29 cellular contexts compared by ENCODE assay signal in genomic region chr3:53139833-53140574, GRCh38. TPM values are rescaled to one million over a fixed set of nuclear protein-coding genes. Genes with fewer than 3 reads are reported as not detected.
DNase-seq lines count a peak whose midpoint lies in the region; ATAC-seq and TF ChIP-seq lines count a peak whose summit lies in the region.
"Had no signal": no experiment of that assay in that cellular context is flagged by ENCODE, and none has a peak within 500 bp of the region (broad histone marks: within the 10 kb centered on the region; RNA-seq: fewer than 3 reads in every experiment).

No MANE protein-coding gene starts in this region.

- peak overlapping the region in 1 of 2 experiments; percentile 28 for H3K14ac ChIP-seq in mesenchymal stem cell (ENCODE audit: low read length in 2 of 2)

- no peak overlapping the region for H2BK15ac ChIP-seq in mesenchymal stem cell (ENCODE audit: low read depth, poor library complexity, severe bottlenecking)

- TF ChIP-seq CTCF in natural killer cell (IDR thresholded peaks at IDR 0.05) (no peak), VCaP (conservative IDR thresholded peaks at IDR 0.05) (no peak)

- H3K36me3 ChIP-seq in mesenchymal stem cell (ENCODE audit: control insufficient read depth in 1 of 2, insufficient read depth in 2 of 2, low read depth in 1 of 2, low read length in 2 of 2) = no peaks in the 10 kb centered on the region
- H3K36me3 ChIP-seq: ascending aorta, HAP-1, heart right ventricle, pancreas, right atrium auricular region had no signal

- no peak overlapping the region for H3K18ac ChIP-seq in mesenchymal stem cell (ENCODE audit: low read depth in 1 of 2, low read length in 2 of 2)

- DNase-seq in natural killer cell treated with Interleukin-12 subunit alpha and Interleukin-12 subunit beta and Interleukin-15 and Interleukin-18, amount 100 ng/mL, for 72 hours (ENCODE audit: low spot score) = peak; percentile 3
- no peak for DNase-seq in natural killer cell
- no peak for DNase-seq in mesenchymal stem cell
- DNase-seq in activated naive CD8-positive, alpha-beta T cell treated with anti-CD3 and anti-CD28 coated beads for 36 hours = no peak
- DNase-seq in stimulated activated effector memory CD8-positive, alpha-beta T cell treated with anti-CD3 and anti-CD28 coated beads, Interleukin-12 subunit alpha, Interleukin-12 subunit beta, amount 100 ng/mL, for 72 hours (ENCODE audit: low spot score in 2 of 2) = no peak
- no peak for DNase-seq in cerebellum (ENCODE audit: low spot score)
- DNase-seq: activated CD4-positive, alpha-beta T cell treated with anti-CD3 and anti-CD28 coated beads, Interleukin-2, amount 10 ng/mL, durations not matched to agents 24 days and 14 days; activated effector memory CD4-positive, alpha-beta T cell treated with Interleukin-2 at 50 U/mL for 16 hours; activated T-cell treated with anti-CD3 and anti-CD28 coated beads, Interleukin-2, amount 50 U/mL, for 1 hour; CD4-positive, alpha-beta T cell; DND-41; heart right ventricle; kidney; left ventricle myocardium superior; naive B cell; NCI-H1436; NCI-H2081; NCI-H526; pancreas; SHP77 treated with DMSO at 0.1 percent for 48 hours; small intestine; stimulated activated naive CD4-positive, alpha-beta T cell treated with Interleukin-2 at 50 U/mL for 16 hours had no signal

- H3K27me3 Mint-ChIP-seq in natural killer cell treated with Interleukin-12 subunit alpha and Interleukin-12 subunit beta and Interleukin-15 and Interleukin-18, amount 100 ng/mL, for 72 hours = no peaks in the 10 kb centered on the region
- no peaks in the 10 kb centered on the region for H3K27me3 Mint-ChIP-seq in natural killer cell (ENCODE audit: low read depth in 2 of 2)
- H3K27me3 Mint-ChIP-seq in activated naive CD8-positive, alpha-beta T cell treated with anti-CD3 and anti-CD28 coated beads for 36 hours = no peaks in the 10 kb centered on the region
- H3K27me3 Mint-ChIP-seq: activated CD4-positive, alpha-beta T cell treated with anti-CD3 and anti-CD28 coated beads, Interleukin-2, amount 10 ng/mL, durations not matched to agents 24 days and 14 days; CD4-positive, alpha-beta T cell; naive B cell had no signal

- H3K4me1 Mint-ChIP-seq in natural killer cell treated with Interleukin-12 subunit alpha and Interleukin-12 subunit beta and Interleukin-15 and Interleukin-18, amount 100 ng/mL, for 72 hours (ENCODE audit: low read depth in 2 of 2) = peaks cover 5 to 7% of the 10 kb centered on the region in 2 donors
- no peaks in the 10 kb centered on the region for H3K4me1 Mint-ChIP-seq in natural killer cell
- no peaks in the 10 kb centered on the region for H3K4me1 Mint-ChIP-seq in activated naive CD8-positive, alpha-beta T cell treated with anti-CD3 and anti-CD28 coated beads for 36 hours
- H3K4me1 Mint-ChIP-seq in stimulated activated effector memory CD8-positive, alpha-beta T cell treated with anti-CD3 and anti-CD28 coated beads, Interleukin-12 subunit alpha, Interleukin-12 subunit beta, amount 100 ng/mL, for 72 hours = no peaks in the 10 kb centered on the region

- H3K4me3 ChIP-seq in mesenchymal stem cell (ENCODE audit: insufficient read depth in 1 of 2, low read depth in 1 of 2, low read length in 2 of 2) = no peak overlapping the region
- H3K4me3 ChIP-seq: ascending aorta, HAP-1, heart right ventricle, pancreas, right atrium auricular region had no signal

- no peaks in the 10 kb centered on the region for H3K36me3 Mint-ChIP-seq in natural killer cell treated with Interleukin-12 subunit alpha and Interleukin-12 subunit beta and Interleukin-15 and Interleukin-18, amount 100 ng/mL, for 72 hours
- no peaks in the 10 kb centered on the region for H3K36me3 Mint-ChIP-seq in natural killer cell
- no peaks in the 10 kb centered on the region for H3K36me3 Mint-ChIP-seq in activated naive CD8-positive, alpha-beta T cell treated with anti-CD3 and anti-CD28 coated beads for 36 hours
- no peaks in the 10 kb centered on the region for H3K36me3 Mint-ChIP-seq in stimulated activated effector memory CD8-positive, alpha-beta T cell treated with anti-CD3 and anti-CD28 coated beads, Interleukin-12 subunit alpha, Interleukin-12 subunit beta, amount 100 ng/mL, for 72 hours
- H3K36me3 Mint-ChIP-seq: naive B cell, WTC11 had no signal

- intact Hi-C loops in natural killer cell (cut with micrococcal nuclease) = no loop called here

- WGBS in mesenchymal stem cell = 73% methylated on average over 5 of the region's 6 CpGs

- no peak overlapping the region for H2BK12ac ChIP-seq in mesenchymal stem cell (ENCODE audit: low read length in 2 of 2)

- peaks cover 2% of the 10 kb centered on the region for H3K4me1 ChIP-seq in mesenchymal stem cell (ENCODE audit: control insufficient read depth, insufficient read depth, low read depth, low read length)
- H3K4me1 ChIP-seq: HAP-1 had no signal

- no peak overlapping the region for H2BK5ac ChIP-seq in mesenchymal stem cell (ENCODE audit: low read depth, low read length, poor library complexity, severe bottlenecking)

- no peak overlapping the region for H3K4me3 Mint-ChIP-seq in natural killer cell treated with Interleukin-12 subunit alpha and Interleukin-12 subunit beta and Interleukin-15 and Interleukin-18, amount 100 ng/mL, for 72 hours
- no peak overlapping the region for H3K4me3 Mint-ChIP-seq in natural killer cell
- no peak overlapping the region for H3K4me3 Mint-ChIP-seq in activated naive CD8-positive, alpha-beta T cell treated with anti-CD3 and anti-CD28 coated beads for 36 hours
- H3K4me3 Mint-ChIP-seq in stimulated activated effector memory CD8-positive, alpha-beta T cell treated with anti-CD3 and anti-CD28 coated beads, Interleukin-12 subunit alpha, Interleukin-12 subunit beta, amount 100 ng/mL, for 72 hours = no peak overlapping the region
- H3K4me3 Mint-ChIP-seq: activated CD4-positive, alpha-beta T cell treated with anti-CD3 and anti-CD28 coated beads, Interleukin-2, amount 10 ng/mL, durations not matched to agents 24 days and 14 days; CD4-positive, alpha-beta T cell; naive B cell; T-helper 2 cell treated with Interferon-gamma antibody and Interleukin-4, amounts not matched to agents 5 μg/mL and 100 μg/mL, for 36 hours; WTC11 had no signal

- H2AK5ac ChIP-seq in mesenchymal stem cell (ENCODE audit: low read length, severe bottlenecking) = no peak overlapping the region

- no peak overlapping the region for H3K4ac ChIP-seq in mesenchymal stem cell (ENCODE audit: low read depth in 1 of 2, low read length in 2 of 2)

- no peak overlapping the region for H4K91ac ChIP-seq in mesenchymal stem cell (ENCODE audit: low read length)

- no peak overlapping the region for H2BK120ac ChIP-seq in mesenchymal stem cell (ENCODE audit: low read depth, low read length)

- no peaks in the 10 kb centered on the region for H3K27me3 ChIP-seq in mesenchymal stem cell (ENCODE audit: control insufficient read depth in 1 of 2, insufficient read depth in 1 of 2, low read length in 2 of 2)
- H3K27me3 ChIP-seq: ascending aorta, heart right ventricle, pancreas, right atrium auricular region had no signal

- no peaks in the 10 kb centered on the region for H3K79me1 ChIP-seq in mesenchymal stem cell (replicated peaks; ENCODE audit: low read length, poor library complexity, severe bottlenecking)

- no peak for ATAC-seq in natural killer cell treated with Interleukin-12 subunit alpha and Interleukin-12 subunit beta and Interleukin-15 and Interleukin-18, amount 100 ng/mL, for 72 hours
- ATAC-seq in natural killer cell (no peak), GM21526 (IDR thresholded peaks at IDR 0.05; ENCODE audit: low FRiP score, unreplicated experiment) (no peak)
- ATAC-seq in stimulated activated effector memory CD8-positive, alpha-beta T cell treated with anti-CD3 and anti-CD28 coated beads, Interleukin-12 subunit alpha, Interleukin-12 subunit beta, amount 100 ng/mL, for 72 hours = no peak
- ATAC-seq: WTC11 had no signal

- no peak overlapping the region for H3K23ac ChIP-seq in mesenchymal stem cell (ENCODE audit: low read length in 2 of 2)

- no peaks in the 10 kb centered on the region for H3K9me3 ChIP-seq in mesenchymal stem cell (ENCODE audit: control insufficient read depth, low read length)
- H3K9me3 ChIP-seq: ascending aorta, HAP-1, heart right ventricle, pancreas, right atrium auricular region had no signal

- H3K9me3 Mint-ChIP-seq in natural killer cell treated with Interleukin-12 subunit alpha and Interleukin-12 subunit beta and Interleukin-15 and Interleukin-18, amount 100 ng/mL, for 72 hours = no peaks in the 10 kb centered on the region
- no peaks in the 10 kb centered on the region for H3K9me3 Mint-ChIP-seq in natural killer cell
- H3K9me3 Mint-ChIP-seq in activated naive CD8-positive, alpha-beta T cell treated with anti-CD3 and anti-CD28 coated beads for 36 hours = no peaks in the 10 kb centered on the region
- no peaks in the 10 kb centered on the region for H3K9me3 Mint-ChIP-seq in stimulated activated effector memory CD8-positive, alpha-beta T cell treated with anti-CD3 and anti-CD28 coated beads, Interleukin-12 subunit alpha, Interleukin-12 subunit beta, amount 100 ng/mL, for 72 hours
- H3K9me3 Mint-ChIP-seq: activated CD4-positive, alpha-beta T cell treated with anti-CD3 and anti-CD28 coated beads, Interleukin-2, amount 10 ng/mL, durations not matched to agents 24 days and 14 days; CD4-positive, alpha-beta T cell; naive B cell; T-helper 2 cell treated with Interferon-gamma antibody and Interleukin-4, amounts not matched to agents 5 μg/mL and 100 μg/mL, for 36 hours; WTC11 had no signal

- no peak overlapping the region for H3K9ac ChIP-seq in mesenchymal stem cell (ENCODE audit: low read length)

- H2AFZ ChIP-seq in mesenchymal stem cell (ENCODE audit: low read depth, low read length) = no peak overlapping the region

- peak overlapping the region; percentile 27 for H4K8ac ChIP-seq in mesenchymal stem cell (ENCODE audit: low read length)

- H3K4me2 ChIP-seq in mesenchymal stem cell (ENCODE audit: low read length, poor library complexity, severe bottlenecking) = no peak overlapping the region

- peak overlapping the region; percentile 99 for H3K27ac ChIP-seq in VCaP
- H3K27ac ChIP-seq in mesenchymal stem cell (ENCODE audit: low read length, poor library complexity, severe bottlenecking) = no peak overlapping the region
- H3K27ac ChIP-seq: ascending aorta, pancreas, right atrium auricular region had no signal

- no peak overlapping the region for H3K27ac Mint-ChIP-seq in natural killer cell treated with Interleukin-12 subunit alpha and Interleukin-12 subunit beta and Interleukin-15 and Interleukin-18, amount 100 ng/mL, for 72 hours
- H3K27ac Mint-ChIP-seq in natural killer cell = no peak overlapping the region
- no peak overlapping the region for H3K27ac Mint-ChIP-seq in activated naive CD8-positive, alpha-beta T cell treated with anti-CD3 and anti-CD28 coated beads for 36 hours
- H3K27ac Mint-ChIP-seq in stimulated activated effector memory CD8-positive, alpha-beta T cell treated with anti-CD3 and anti-CD28 coated beads, Interleukin-12 subunit alpha, Interleukin-12 subunit beta, amount 100 ng/mL, for 72 hours = no peak overlapping the region
- H3K27ac Mint-ChIP-seq: activated CD4-positive, alpha-beta T cell treated with anti-CD3 and anti-CD28 coated beads, Interleukin-2, amount 10 ng/mL, durations not matched to agents 24 days and 14 days; CD4-positive, alpha-beta T cell; T-helper 2 cell treated with Interferon-gamma antibody and Interleukin-4, amounts not matched to agents 5 μg/mL and 100 μg/mL, for 36 hours; WTC11 had no signal

RNA-seq across cellular contexts. Expression of gene RFT1, which starts 9.8 kb away (rescaled TPM):
- total RNA-seq in natural killer cell treated with Interleukin-12 subunit alpha and Interleukin-12 subunit beta and Interleukin-15 and Interleukin-18, amount 100 ng/mL, for 72 hours = 10 to 100 TPM; 33.1 to 51.6 TPM
- 10 to 100 TPM; 13.3 to 17.2 (median 14.1) TPM for total RNA-seq in natural killer cell
- polyA plus RNA-seq in mesenchymal stem cell (2013, experiment 1 of 2) = 10.1 TPM
- polyA plus RNA-seq in mesenchymal stem cell (2013, experiment 2 of 2) = 10.0 TPM
- 10 to 100 TPM; 49.3 to 50.7 TPM for total RNA-seq in activated naive CD8-positive, alpha-beta T cell treated with anti-CD3 and anti-CD28 coated beads for 36 hours
- total RNA-seq in cerebellum = 12.1 TPM

RNA-seq across cellular contexts. Expression of gene PRKCD, which starts 21.0 kb away (rescaled TPM):
- 10 to 100 TPM; 14.1 to 34.9 TPM for total RNA-seq in natural killer cell treated with Interleukin-12 subunit alpha and Interleukin-12 subunit beta and Interleukin-15 and Interleukin-18, amount 100 ng/mL, for 72 hours
- 10 to 100 TPM; 31.7 to 60.0 (median 36.3) TPM for total RNA-seq in natural killer cell
- 16.8 TPM for polyA plus RNA-seq in mesenchymal stem cell (2013, experiment 1 of 2)
- 15.8 TPM for polyA plus RNA-seq in mesenchymal stem cell (2013, experiment 2 of 2)
- 10 to 100 TPM; 16.5 to 17.5 TPM for total RNA-seq in activated naive CD8-positive, alpha-beta T cell treated with anti-CD3 and anti-CD28 coated beads for 36 hours
- total RNA-seq in cerebellum = 0.73 TPM
